ENCODE assay signal across 21 cellular contexts in the genomic region with DNA sequence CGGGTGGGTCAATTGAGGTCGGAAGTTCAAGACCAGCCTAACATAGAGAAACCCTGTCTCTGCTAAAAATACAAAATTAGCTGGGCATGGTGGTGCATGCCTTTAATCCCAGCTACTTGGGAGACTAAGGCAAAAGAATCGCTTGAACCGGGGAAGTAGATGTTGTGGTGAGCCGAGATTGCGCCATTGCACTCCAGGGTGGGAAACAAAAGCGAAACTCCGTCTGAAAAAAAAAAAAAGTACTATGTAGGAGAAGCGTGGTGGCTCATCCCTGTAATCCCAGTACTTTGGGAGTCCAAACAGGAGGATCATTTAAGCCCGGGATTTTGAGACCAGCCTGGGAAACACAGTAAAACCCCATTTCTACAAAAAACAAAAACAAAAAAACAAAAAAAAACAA. TPM values are rescaled to one million over a fixed set of nuclear protein-coding genes. Genes with fewer than 3 reads are reported as not detected.
DNase-seq lines count a peak whose midpoint lies in the region; ATAC-seq and TF ChIP-seq lines count a peak whose summit lies in the region.
"Had no signal": no experiment of that assay in that cellular context is flagged by ENCODE, and none has a peak within 500 bp of the region (broad histone marks: within the 10 kb centered on the region; RNA-seq: fewer than 3 reads in every experiment).

No MANE protein-coding gene starts in this region.

- H3K27ac ChIP-seq in breast epithelium, result no peak overlapping the region
- peak overlapping the region; percentile 49; the same call in 1 of the 2 replicates for H3K27ac ChIP-seq in RWPE1
- H3K27ac ChIP-seq: adrenal gland, C4-2B had no signal

- peaks cover 9% of the 10 kb centered on the region for H3K4me1 Mint-ChIP-seq in MCF 10A (ENCODE audit: insufficient read depth, unreplicated experiment)
- peaks cover 16% of the 10 kb centered on the region for H3K4me1 Mint-ChIP-seq in activated T-cell treated with anti-CD3 and anti-CD28 coated beads, Interleukin-2, amount 50 U/mL, for 4 hours (ENCODE audit: low read depth)

- no peaks in the 10 kb centered on the region for H3K27me3 Mint-ChIP-seq in MCF 10A (ENCODE audit: insufficient read depth, unreplicated experiment)
- H3K27me3 Mint-ChIP-seq in activated T-cell treated with anti-CD3 and anti-CD28 coated beads, Interleukin-2, amount 50 U/mL, for 4 hours (ENCODE audit: low read depth), result peaks cover 10% of the 10 kb centered on the region
- H3K27me3 Mint-ChIP-seq: central memory CD8-positive, alpha-beta T cell had no signal

- no peaks in the 10 kb centered on the region for H3K36me3 Mint-ChIP-seq in MCF 10A (ENCODE audit: insufficient read depth, unreplicated experiment)
- H3K36me3 Mint-ChIP-seq in activated T-cell treated with anti-CD3 and anti-CD28 coated beads, Interleukin-2, amount 50 U/mL, for 4 hours (ENCODE audit: insufficient read depth), result peaks cover 19% of the 10 kb centered on the region

- H3K27ac Mint-ChIP-seq in MCF 10A (ENCODE audit: low read depth, unreplicated experiment), result peak overlapping the region; percentile 27

- no TSS peak for BruUV-seq in MCF 10A (replicated peaks; lab: Mats Ljungman, UMichigan)

- H3K4me3 ChIP-seq in breast epithelium (no peak overlapping the region), fibroblast of villous mesenchyme (ENCODE audit: low read depth, low read length) (peak overlapping the region; percentile 40)
- H3K4me3 ChIP-seq: adrenal gland had no signal

- intact Hi-C loops in MCF 10A (cut with micrococcal nuclease), result loop anchor here (2.0 kb wide), 1 partner anchor 68 kb away; the partner anchor contains the start of gene ZNF888
- intact Hi-C loops in breast epithelium (cut with DNase I; ENCODE audit: low total_unique reads), result no loop called here

- POLR2A ChIA-PET in MCF 10A (lab: Yijun Ruan, JAX), result no interaction called here
- POLR2A ChIA-PET in RWPE1 (lab: Yijun Ruan, JAX; ENCODE audit: low non-redundant PET), result no interaction called here

- TF ChIP-seq CTCF in MCF 10A (IDR thresholded peaks at IDR 0.05; ENCODE audit: unreplicated experiment) (no peak), breast epithelium (IDR thresholded peaks at IDR 0.05) (no peak), RWPE1 (conservative IDR thresholded peaks at IDR 0.05; ENCODE audit: low read depth) (no peak), fibroblast of villous mesenchyme (IDR thresholded peaks at IDR 0.05; ENCODE audit: insufficient read depth, low read depth, low read length) (no peak)

- H3K4me3 Mint-ChIP-seq in MCF 10A (ENCODE audit: unreplicated experiment), result peak overlapping the region; percentile 14
- H3K4me3 Mint-ChIP-seq in activated T-cell treated with anti-CD3 and anti-CD28 coated beads, Interleukin-2, amount 50 U/mL, for 4 hours, result no peak overlapping the region

- H3K9me3 Mint-ChIP-seq in MCF 10A (ENCODE audit: unreplicated experiment), result peaks cover 31% of the 10 kb centered on the region
- peaks cover 26% of the 10 kb centered on the region for H3K9me3 Mint-ChIP-seq in activated T-cell treated with anti-CD3 and anti-CD28 coated beads, Interleukin-2, amount 50 U/mL, for 4 hours

- H3K27me3 ChIP-seq in breast epithelium, result no peaks in the 10 kb centered on the region
- H3K27me3 ChIP-seq: adrenal gland had no signal

- no peaks in the 10 kb centered on the region for H3K4me1 ChIP-seq in breast epithelium

- ATAC-seq in activated T-cell treated with anti-CD3 and anti-CD28 coated beads, Interleukin-2, amount 50 U/mL, for 4 hours, result no peak
- ATAC-seq: naive thymus-derived CD8-positive, alpha-beta T cell had no signal

- H3K36me3 ChIP-seq in breast epithelium, result peaks cover under 1% of the 10 kb centered on the region
- H3K36me3 ChIP-seq: adrenal gland had no signal

- CTCF ChIA-PET in MCF 10A (lab: Yijun Ruan, JAX) (interaction anchor here (0.6 kb wide), 1 partner anchor 802 kb away, joined by 3 read pairs; no protein-coding TSS in a partner anchor), RWPE1 (lab: Yijun Ruan, JAX) (no interaction called here)

- no peak for TF ChIP-seq POLR2A in breast epithelium (IDR thresholded peaks at IDR 0.05)

- H3K9me3 ChIP-seq in breast epithelium, result no peaks in the 10 kb centered on the region
- H3K9me3 ChIP-seq: adrenal gland had no signal

- DNase-seq in MCF 10A (ENCODE audit: unreplicated experiment) (peak; percentile 85), breast epithelium (ENCODE audit: low spot score in 2 of 2) (no peak), RWPE1 (ENCODE audit: low spot score) (peak; percentile 10), fibroblast of villous mesenchyme (ENCODE audit: low read depth) (peak; percentile 75), dedifferentiated amniotic fluid mesenchymal stem cell (ENCODE audit: extremely low spot score) (no peak), SIG-M5 treated with dmso at 0.1 percent for 504 hours (lab: John Stamatoyannopoulos, UW; ENCODE audit: unreplicated experiment) (no peak), inferior parietal cortex (ENCODE audit: extremely low spot score) (no peak)
- no peak for DNase-seq in activated T-cell treated with anti-CD3 and anti-CD28 coated beads, Interleukin-2, amount 50 U/mL, for 4 hours
- DNase-seq: activated effector memory CD4-positive, alpha-beta T cell treated with anti-CD3 and anti-CD28 coated beads, Interleukin-2, amount 50 U/mL, for 16 hours; effector memory CD4-positive, alpha-beta T cell; hypothalamus; naive thymus-derived CD8-positive, alpha-beta T cell; NCI-H2081; stimulated activated CD8-positive, alpha-beta memory T cell treated with anti-CD3 and anti-CD28 coated beads, Interleukin-4, amount 100 ng/mL, for 48 hours had no signal

RNA-seq across cellular contexts. Expression of gene ERVV-1, which starts 22.7 kb away (rescaled TPM):
- total RNA-seq in MCF 10A (2022) (not detected in 2 replicates), breast epithelium (not detected), fibroblast of villous mesenchyme (not detected in 2 replicates)
- total RNA-seq in activated T-cell treated with anti-CD3 and anti-CD28 coated beads, Interleukin-2, amount 50 U/mL, for 4 hours, result not detected
- total RNA-seq: adrenal gland; naive thymus-derived CD8-positive, alpha-beta T cell; NCI-H460; posterior vena cava; SK-MEL-5; subcutaneous adipose tissue had no signal

RNA-seq across cellular contexts. Expression of gene ZNF816, which starts 28.3 kb away (rescaled TPM):
- 5.4 and 5.5 TPM in 2 replicates for total RNA-seq in MCF 10A (2022)
- total RNA-seq in breast epithelium, result 10 to 100 TPM in 2 of 3 donors, 1 to 10 TPM in 1; 7.5 to 16.5 (median 15.1) TPM
- total RNA-seq in fibroblast of villous mesenchyme, result 4.5 and 11.7 TPM in 2 replicates
- 1 to 10 TPM; 4.0 to 4.7 (median 4.6) TPM for total RNA-seq in activated T-cell treated with anti-CD3 and anti-CD28 coated beads, Interleukin-2, amount 50 U/mL, for 4 hours

RNA-seq across cellular contexts. Expression of gene ERVV-2, which starts 53.5 kb away (rescaled TPM):
- total RNA-seq in MCF 10A (2022) (not detected in 2 replicates), breast epithelium (not detected), fibroblast of villous mesenchyme (not detected in 2 replicates)
- not detected for total RNA-seq in activated T-cell treated with anti-CD3 and anti-CD28 coated beads, Interleukin-2, amount 50 U/mL, for 4 hours
- total RNA-seq: adrenal gland; naive thymus-derived CD8-positive, alpha-beta T cell; NCI-H460; posterior vena cava; subcutaneous adipose tissue had no signal

Comparison
In these comparisons a context has a peak if more than half of its experiments do, and no peak if none do; other contexts are left out.
1. DNase-seq: peak in MCF 10A (single experiment), RWPE1 (single experiment) and fibroblast of villous mesenchyme (single experiment); none in breast epithelium (0 of 2), dedifferentiated amniotic fluid mesenchymal stem cell (single experiment), activated T-cell treated with anti-CD3 and anti-CD28 coated beads, Interleukin-2, amount 50 U/mL, for 4 hours (single experiment), SIG-M5 treated with dmso at 0.1 percent for 504 hours (single experiment) and inferior parietal cortex (single experiment).